Comparison of ENCODE assay signal across 20 cellular contexts in the genomic region with DNA sequence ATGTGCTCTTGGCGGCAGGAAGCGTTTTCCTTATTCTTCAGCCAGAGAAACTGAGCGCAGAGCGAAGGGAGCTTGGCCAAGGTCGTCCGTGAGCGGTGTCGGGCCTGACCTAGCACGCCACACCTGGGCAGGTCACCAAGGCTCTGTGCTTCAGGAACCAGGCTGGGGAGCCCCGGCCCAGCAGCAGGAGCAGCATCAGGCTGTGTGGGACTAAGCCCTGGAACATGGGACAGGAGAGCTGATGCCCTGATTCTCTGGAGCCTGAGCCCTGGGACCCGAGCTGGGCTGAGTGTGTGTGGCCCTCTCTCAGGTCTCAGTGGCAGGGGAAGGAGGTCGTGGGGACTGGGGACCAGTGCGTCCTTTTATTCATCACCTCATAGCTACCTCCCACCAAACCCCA.
DNase-seq lines count a peak whose midpoint lies in the region; ATAC-seq and TF ChIP-seq lines count a peak whose summit lies in the region.
"Had no signal": no experiment of that assay in that cellular context is flagged by ENCODE, and none has a peak within 500 bp of the region (broad histone marks: within the 10 kb centered on the region; RNA-seq: fewer than 3 reads in every experiment).

No MANE protein-coding gene starts in this region.

- 93 to 95% methylated on average over 13 of the region's 13 CpGs for WGBS in heart right ventricle, 2 donors

- no peak overlapping the region for H3K4me3 ChIP-seq in heart right ventricle

- H3K9me3 Mint-ChIP-seq in neural crest cell: no peaks in the 10 kb centered on the region

- no peaks in the 10 kb centered on the region for H3K36me3 Mint-ChIP-seq in neural crest cell (ENCODE audit: low read depth)

- H3K4me1 Mint-ChIP-seq in neural crest cell: peaks cover 27% of the 10 kb centered on the region

- DNase-seq in cardiac septum (ENCODE audit: low spot score): peak; percentile 58
- no peak for DNase-seq in heart right ventricle
- DNase-seq in ecto neural progenitor cell (ENCODE audit: low spot score): peak; percentile 29
- DNase-seq in neural crest cell (ENCODE audit: low read depth, low spot score): no peak
- no peak for DNase-seq in NCI-H2171 treated with DMSO at 0.1 percent for 48 hours (lab: John Stamatoyannopoulos, UW)
- DNase-seq: ACHN, C1 segment of cervical spinal cord, GOT3, KBM-7, MV-4-11, NCI-H1694 treated with DMSO at 0.1 percent for 48 hours, NCI-H2107, NCI-H2227 treated with DMSO at 0.1 percent for 48 hours, NCI-H524, NCI-H82, SIG-M5 had no signal

- H3K27ac ChIP-seq in heart right ventricle: no peak overlapping the region
- H3K27ac ChIP-seq: RWPE1 had no signal

- no peaks in the 10 kb centered on the region for H3K27me3 Mint-ChIP-seq in neural crest cell (ENCODE audit: low read depth)

- ATAC-seq in heart right ventricle (no peak), HG03571 (IDR thresholded peaks at IDR 0.05; ENCODE audit: unreplicated experiment) (no peak), HG03521 (IDR thresholded peaks at IDR 0.05; ENCODE audit: unreplicated experiment) (no peak)
- ATAC-seq: HepG2 had no signal

- no peaks in the 10 kb centered on the region for H3K36me3 ChIP-seq in heart right ventricle

- H3K4me3 Mint-ChIP-seq in neural crest cell: no peak overlapping the region

- H3K27me3 ChIP-seq in heart right ventricle: peaks cover 0 to 5% (median 0%) of the 10 kb centered on the region in 7 donors

- H3K9me3 ChIP-seq in heart right ventricle: no peaks in the 10 kb centered on the region

- H3K4me1 ChIP-seq in heart right ventricle: peaks cover 0 to 11% (median 0%) of the 10 kb centered on the region in 9 donors

- TF ChIP-seq CTCF in heart right ventricle (IDR thresholded peaks at IDR 0.05) (no peak), neural crest cell (conservative IDR thresholded peaks at IDR 0.05) (no peak)

- intact Hi-C loops in cardiac septum (cut with DNase I): no loop called here
- intact Hi-C loops in heart right ventricle (cut with DNase I): no loop called here

- peak overlapping the region; percentile 62 for H3K27ac Mint-ChIP-seq in neural crest cell (ENCODE audit: unreplicated experiment)

Comparison
In these comparisons a context has a peak if more than half of its experiments do, and no peak if none do; other contexts are left out.
1. DNase-seq: peak in cardiac septum (single experiment) and ecto neural progenitor cell (single experiment); none in heart right ventricle (0 of 2), neural crest cell (single experiment) and NCI-H2171 treated with DMSO at 0.1 percent for 48 hours (single experiment).